In genomic region chr19:16682539-16682938, GRCh38 we compare ENCODE assay signal across 29 cellular contexts.
"Had no signal": no experiment of that assay in that cellular context is flagged by ENCODE, and none has a peak within 500 bp of the region (broad histone marks: within the 10 kb centered on the region; RNA-seq: fewer than 3 reads in every experiment).

No MANE protein-coding gene starts in this region.

- H3K36me3 ChIP-seq: upper lobe of right lung, uterus had no signal

- FAIRE-seq: urothelium cell line had no signal

- H3K27ac ChIP-seq: stomach, suprapubic skin, testis, thoracic aorta, thyroid gland, tibial artery, tibial nerve, transverse colon, upper lobe of left lung, upper lobe of right lung, uterus, vagina had no signal

- H3K4me3 ChIP-seq: stomach, suprapubic skin, testis, thoracic aorta, thyroid gland, tibial artery, tibial nerve, transverse colon, upper lobe of left lung, upper lobe of right lung, uterus, vagina had no signal

- ATAC-seq: stimulated activated effector memory CD8-positive, alpha-beta T cell treated with anti-CD3 and anti-CD28 coated beads, Interleukin-12 subunit alpha, Interleukin-12 subunit beta, amount 100 ng/mL, for 72 hours; stimulated activated memory B cell treated with anti-CD40 and anti-IgM and Interleukin-4, amounts not matched to agents 10 μg/mL and 1 μg/mL and 100 μg/mL, for 72 hours; stimulated activated naive B cell treated with anti-CD40 and anti-IgM and Interleukin-4, amounts not matched to agents 10 μg/mL and 1 μg/mL and 100 μg/mL, for 72 hours; stimulated activated naive CD8-positive, alpha-beta T cell treated with anti-CD3 and anti-CD28 coated beads, Interleukin-15, amount 100 ng/mL, for 72 hours; stimulated activated naive CD8-positive, alpha-beta T cell treated with anti-CD3 and anti-CD28 coated beads, Interleukin-15, Interleukin-2, amounts not matched to agents 100 U/mL and 50 U/mL, for 24 hours; upper lobe of right lung had no signal

- H3K9me3 Mint-ChIP-seq: stimulated activated effector memory CD8-positive, alpha-beta T cell treated with anti-CD3 and anti-CD28 coated beads, Interleukin-12 subunit alpha, Interleukin-12 subunit beta, amount 100 ng/mL, for 72 hours; type B pancreatic cell had no signal

- H3K4me1 ChIP-seq: suprapubic skin, testis, thyroid gland, tibial nerve, transverse colon, upper lobe of left lung, upper lobe of right lung, uterus, vagina had no signal

- H3K9me3 ChIP-seq: testis, thoracic aorta, thyroid gland, upper lobe of right lung, vagina had no signal

- H3K4me3 Mint-ChIP-seq: stimulated activated effector memory CD8-positive, alpha-beta T cell treated with anti-CD3 and anti-CD28 coated beads, Interleukin-12 subunit alpha, Interleukin-12 subunit beta, amount 100 ng/mL, for 72 hours; stimulated activated memory B cell treated with anti-CD40 and anti-IgM and Interleukin-4, amounts not matched to agents 10 μg/mL and 1 μg/mL and 100 μg/mL, for 72 hours; stimulated activated naive B cell treated with anti-CD40 and anti-IgM and Interleukin-4, amounts not matched to agents 10 μg/mL and 1 μg/mL and 100 μg/mL, for 72 hours; stimulated activated naive CD8-positive, alpha-beta T cell treated with anti-CD3 and anti-CD28 coated beads, Interleukin-15, amount 100 ng/mL, for 72 hours; stimulated activated naive CD8-positive, alpha-beta T cell treated with anti-CD3 and anti-CD28 coated beads, Interleukin-15, Interleukin-2, amounts not matched to agents 100 ng/mL and 50 ng/mL, for 24 hours; type B pancreatic cell had no signal

- DNase-seq: stimulated activated CD4-positive, alpha-beta T cell treated with anti-CD3 and anti-CD28 coated beads, Interleukin-2, amount 100 ng/mL, for 48 hours; stimulated activated CD4-positive, alpha-beta T cell treated with anti-CD3 and anti-CD28 coated beads, Interleukin-4, amount 100 ng/mL, for 1 hour; stimulated activated CD4-positive, alpha-beta T cell treated with anti-CD3 and anti-CD28 coated beads, Interleukin-4, amount 100 ng/mL, for 24 hours; stimulated activated CD4-positive, alpha-beta T cell treated with anti-CD3 and anti-CD28 coated beads, Interleukin-4, amount 100 ng/mL, for 4 hours; stimulated activated CD8-positive, alpha-beta memory T cell treated with anti-CD3 and anti-CD28 coated beads, Interleukin-4, amount 100 ng/mL, for 48 hours; stimulated activated naive B cell treated with anti-CD40 and anti-IgM and Interleukin-4, amounts not matched to agents 10 μg/mL and 1 μg/mL and 100 μg/mL, for 72 hours; stimulated activated naive CD4-positive, alpha-beta T cell; stimulated activated naive CD4-positive, alpha-beta T cell treated with Interleukin-2 at 50 U/mL for 16 hours; stimulated activated naive CD8-positive, alpha-beta T cell treated with anti-CD3 and anti-CD28 coated beads, Interleukin-15, amount 100 ng/mL, for 72 hours; stimulated activated naive CD8-positive, alpha-beta T cell treated with anti-CD3 and anti-CD28 coated beads, Interleukin-15, Interleukin-2, amounts not matched to agents 100 U/mL and 50 U/mL, for 24 hours; stomach; substantia nigra; testis; thyroid gland; tibial artery; transverse colon; trophoblast cell; upper lobe of left lung; upper lobe of right lung; uterus had no signal

- H3K27me3 Mint-ChIP-seq: stimulated activated memory B cell treated with anti-CD40 and anti-IgM and Interleukin-4, amounts not matched to agents 10 μg/mL and 1 μg/mL and 100 μg/mL, for 72 hours; stimulated activated naive B cell treated with anti-CD40 and anti-IgM and Interleukin-4, amounts not matched to agents 10 μg/mL and 1 μg/mL and 100 μg/mL, for 72 hours; stimulated activated naive CD8-positive, alpha-beta T cell treated with anti-CD3 and anti-CD28 coated beads, Interleukin-15, amount 100 ng/mL, for 72 hours; stimulated activated naive CD8-positive, alpha-beta T cell treated with anti-CD3 and anti-CD28 coated beads, Interleukin-15, Interleukin-2, amounts not matched to agents 100 ng/mL and 50 ng/mL, for 24 hours; type B pancreatic cell had no signal

- H3K27me3 ChIP-seq: stomach, suprapubic skin, testis, thyroid gland, tibial artery, tibial nerve, transverse colon, upper lobe of left lung, upper lobe of right lung, uterus, vagina had no signal

- H3K27ac Mint-ChIP-seq: stimulated activated effector memory CD8-positive, alpha-beta T cell treated with anti-CD3 and anti-CD28 coated beads, Interleukin-12 subunit alpha, Interleukin-12 subunit beta, amount 100 ng/mL, for 72 hours; stimulated activated memory B cell treated with anti-CD40 and anti-IgM and Interleukin-4, amounts not matched to agents 10 μg/mL and 1 μg/mL and 100 μg/mL, for 72 hours; stimulated activated naive B cell treated with anti-CD40 and anti-IgM and Interleukin-4, amounts not matched to agents 10 μg/mL and 1 μg/mL and 100 μg/mL, for 72 hours; stimulated activated naive CD8-positive, alpha-beta T cell treated with anti-CD3 and anti-CD28 coated beads, Interleukin-15, Interleukin-2, amounts not matched to agents 100 ng/mL and 50 ng/mL, for 24 hours; type B pancreatic cell had no signal

- H3K4me1 Mint-ChIP-seq: stimulated activated effector memory CD8-positive, alpha-beta T cell treated with anti-CD3 and anti-CD28 coated beads, Interleukin-12 subunit alpha, Interleukin-12 subunit beta, amount 100 ng/mL, for 72 hours; stimulated activated memory B cell treated with anti-CD40 and anti-IgM and Interleukin-4, amounts not matched to agents 10 μg/mL and 1 μg/mL and 100 μg/mL, for 72 hours; stimulated activated naive B cell treated with anti-CD40 and anti-IgM and Interleukin-4, amounts not matched to agents 10 μg/mL and 1 μg/mL and 100 μg/mL, for 72 hours; stimulated activated naive CD8-positive, alpha-beta T cell treated with anti-CD3 and anti-CD28 coated beads, Interleukin-15, amount 100 ng/mL, for 72 hours had no signal
